ENCODE assay signal across 14 cellular contexts in the genomic region with DNA sequence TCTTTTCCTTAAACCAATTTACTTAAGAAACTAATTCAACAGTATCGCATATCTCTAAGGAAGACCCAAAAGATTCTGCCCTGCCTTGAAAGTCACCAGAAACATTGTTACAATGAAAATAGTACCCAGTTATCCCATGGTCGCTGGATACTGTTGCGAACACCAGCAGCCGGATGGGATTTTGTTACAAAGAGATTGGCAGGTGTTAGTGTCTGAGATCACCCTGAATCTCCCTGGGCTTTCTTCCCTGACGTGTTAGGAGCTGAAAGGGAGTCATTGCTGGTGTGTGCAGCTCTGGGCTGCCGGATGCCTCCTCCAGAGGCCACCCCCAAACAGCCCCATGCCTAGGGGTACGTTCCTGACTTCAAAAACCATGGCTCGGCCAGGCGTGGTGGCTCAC. TPM values are rescaled to one million over a fixed set of nuclear protein-coding genes. Genes with fewer than 3 reads are reported as not detected.
DNase-seq lines count a peak whose midpoint lies in the region; ATAC-seq and TF ChIP-seq lines count a peak whose summit lies in the region.
"Had no signal": no experiment of that assay in that cellular context is flagged by ENCODE, and none has a peak within 500 bp of the region (broad histone marks: within the 10 kb centered on the region; RNA-seq: fewer than 3 reads in every experiment).

No MANE protein-coding gene starts in this region.

- intact Hi-C loops in testis (cut with DNase I; ENCODE audit: low total_unique reads) (no loop called here), esophagus muscularis mucosa (cut with DNase I) (no loop called here)

- H3K9me3 ChIP-seq in SK-N-MC (ENCODE audit: low read depth, low read length) (no peaks in the 10 kb centered on the region), testis (no peaks in the 10 kb centered on the region), esophagus muscularis mucosa (no peaks in the 10 kb centered on the region)
- H3K9me3 ChIP-seq: A549, BE2C had no signal

- peaks cover 14% of the 10 kb centered on the region for H3K9me3 Mint-ChIP-seq in nephron progenitor cell
- H3K9me3 Mint-ChIP-seq: H9 had no signal

- ATAC-seq in GM21360 (IDR thresholded peaks at IDR 0.05; ENCODE audit: unreplicated experiment), result no peak
- ATAC-seq: A549, HepG2 had no signal

- H3K27ac Mint-ChIP-seq in nephron progenitor cell, result peak overlapping the region; percentile 58
- H3K27ac Mint-ChIP-seq: CD4-positive, alpha-beta memory T cell had no signal

- H3K27me3 Mint-ChIP-seq in nephron progenitor cell (ENCODE audit: low read depth, poor library complexity), result peaks cover 15% of the 10 kb centered on the region

- H3K27ac ChIP-seq in SK-N-MC (peak overlapping the region; percentile 36; the same call in 1 of the 2 replicates), testis (no peak overlapping the region), esophagus muscularis mucosa (replicated peaks in 1 of 4) (no peak overlapping the region)
- H3K27ac ChIP-seq: A549, C4-2B had no signal

- H3K36me3 ChIP-seq in SK-N-MC (ENCODE audit: insufficient read depth, low read length), result no peaks in the 10 kb centered on the region; the same call in 1 of the 2 replicates
- no peaks in the 10 kb centered on the region for H3K36me3 ChIP-seq in testis (ENCODE audit: low read depth, missing control alignments)
- no peaks in the 10 kb centered on the region for H3K36me3 ChIP-seq in esophagus muscularis mucosa
- H3K36me3 ChIP-seq: BE2C had no signal

- TF ChIP-seq EP300 in esophagus muscularis mucosa (IDR thresholded peaks at IDR 0.05), result no peak

- 59 to 87% methylated on average over 5 to 9 of the region's 9 CpGs for WGBS in testis, 2 donors
- WGBS in esophagus muscularis mucosa, result 87% methylated on average over 9 of the region's 9 CpGs

- H3K4me1 Mint-ChIP-seq in nephron progenitor cell, result peaks cover 22% of the 10 kb centered on the region
- H3K4me1 Mint-ChIP-seq: CD4-positive, alpha-beta memory T cell had no signal

- H3K4me1 ChIP-seq in testis (no peaks in the 10 kb centered on the region), esophagus muscularis mucosa (no peaks in the 10 kb centered on the region)
- H3K4me1 ChIP-seq: A549, BE2C had no signal

- TF ChIP-seq POLR2A in testis (IDR thresholded peaks at IDR 0.05), result no peak
- TF ChIP-seq POLR2A in esophagus muscularis mucosa (IDR thresholded peaks at IDR 0.05; ENCODE audit: low read depth), result no peak

- no peak overlapping the region for H3K4me3 Mint-ChIP-seq in nephron progenitor cell
- H3K4me3 Mint-ChIP-seq: CD4-positive, alpha-beta memory T cell; H9 had no signal

- peaks cover 18% of the 10 kb centered on the region for H3K36me3 Mint-ChIP-seq in nephron progenitor cell (ENCODE audit: low read depth)
- H3K36me3 Mint-ChIP-seq: CD4-positive, alpha-beta memory T cell had no signal

- peak; percentile 14 for DNase-seq in NCI-H82 (lab: John Stamatoyannopoulos, UW)
- no peak for DNase-seq in NCI-H82 treated with DMSO at 0.1 percent for 48 hours (lab: John Stamatoyannopoulos, UW; ENCODE audit: unreplicated experiment)
- no peak for DNase-seq in SK-N-MC (ENCODE audit: low read depth, low spot score)
- DNase-seq in nephron progenitor cell, result no peak
- DNase-seq in testis, result peak; percentile 78
- DNase-seq in esophagus muscularis mucosa (ENCODE audit: extremely low spot score), result no peak
- DNase-seq: BE2C; CD4-positive, alpha-beta memory T cell; GOT3; H9 had no signal

- no peaks in the 10 kb centered on the region for H3K27me3 ChIP-seq in testis
- H3K27me3 ChIP-seq in esophagus muscularis mucosa, result no peaks in the 10 kb centered on the region
- H3K27me3 ChIP-seq: BE2C had no signal

- H3K4me3 ChIP-seq in SK-N-MC, result no peak overlapping the region
- H3K4me3 ChIP-seq in testis, result no peak overlapping the region
- no peak overlapping the region for H3K4me3 ChIP-seq in esophagus muscularis mucosa
- H3K4me3 ChIP-seq: A549 had no signal

- no peak overlapping the region for H3K9ac ChIP-seq in SK-N-MC (ENCODE audit: insufficient read length)

- TF ChIP-seq CTCF in nephron progenitor cell (IDR thresholded peaks at IDR 0.05) (no peak), testis (IDR thresholded peaks at IDR 0.05) (no peak), esophagus muscularis mucosa (IDR thresholded peaks at IDR 0.05) (no peak)

RNA-seq across cellular contexts. Expression of a gene that starts 38.2 kb away (rescaled TPM):
- 100 to 1,000 TPM in 1 of 2 donors, 10 to 100 TPM in 1; 85.6 to 138 TPM for total RNA-seq in testis
- polyA plus RNA-seq in testis (ENCODE audit: insufficient read depth, low read depth, low replicate concordance), result 27.1 TPM
- total RNA-seq in esophagus muscularis mucosa, result 100 to 1,000 TPM; 140 to 311 (median 224) TPM

Comparison
In these comparisons a context has a peak if more than half of its experiments do, and no peak if none do; other contexts are left out.
1. DNase-seq: peak in NCI-H82 (single experiment) and testis (single experiment); none in NCI-H82 treated with DMSO at 0.1 percent for 48 hours (single experiment), SK-N-MC (single experiment), nephron progenitor cell (single experiment) and esophagus muscularis mucosa (single experiment).